In the genomic region with DNA sequence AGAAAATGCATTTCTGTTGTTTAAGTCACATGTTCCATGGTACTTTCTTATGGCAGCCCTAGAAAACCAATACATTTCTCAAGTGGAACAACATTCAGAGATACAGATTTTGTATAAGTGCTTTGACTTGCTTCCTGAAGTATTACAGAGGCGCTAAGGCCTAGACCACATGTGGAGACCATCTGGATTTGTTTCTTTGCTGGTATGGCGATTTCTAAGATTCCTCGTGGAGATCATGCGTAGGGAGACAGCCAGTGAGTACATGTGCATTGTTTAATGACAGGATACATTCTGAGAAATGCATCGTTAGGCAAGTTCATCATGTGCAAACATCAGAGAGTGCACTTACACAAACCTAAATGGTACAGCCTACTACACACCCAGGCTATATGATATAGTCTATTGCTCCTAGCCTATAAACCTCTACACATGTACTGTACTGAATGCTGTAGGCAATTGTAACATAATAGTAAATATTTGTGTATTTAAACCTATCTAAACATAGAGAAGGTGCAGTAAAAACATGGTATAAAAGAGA, we compare ENCODE assay signal across 21 cellular contexts. TPM values are rescaled to one million over a fixed set of nuclear protein-coding genes. Genes with fewer than 3 reads are reported as not detected.
DNase-seq lines count a peak whose midpoint lies in the region; ATAC-seq, FAIRE-seq and TF ChIP-seq lines count a peak whose summit lies in the region.
"Had no signal": no experiment of that assay in that cellular context is flagged by ENCODE, and none has a peak within 500 bp of the region (broad histone marks: within the 10 kb centered on the region; RNA-seq: fewer than 3 reads in every experiment).

No MANE protein-coding gene starts in this region.

- H3K9ac ChIP-seq in keratinocyte (ENCODE audit: control insufficient read depth, extremely low read depth, insufficient read depth, low read length), result no peak overlapping the region
- H3K9ac ChIP-seq: BLaER1, KMS-11 had no signal

- CTCF ChIA-PET in HEK293 (lab: Yijun Ruan, JAX), result interaction anchor here (2.4 kb wide), 1 partner anchor 16 kb away, joined by 11 read pairs; a partner anchor contains a TSS

- no peaks in the 10 kb centered on the region for H3K9me1 ChIP-seq in keratinocyte (ENCODE audit: control insufficient read depth, extremely low read depth, insufficient read depth, low read length)

- H3K27me3 Mint-ChIP-seq in activated T-helper 1 cell treated with anti-CD3 and anti-CD28 coated beads, Interleukin-12 subunit alpha, Interleukin-12 subunit beta, Interleukin-2, Interleukin-4 antibody, amounts not matched to agents 30 ng/mL and 10 ng/mL and 1 ng/mL, durations not matched to agents 14 hours and 24 hours and 36 hours (ENCODE audit: insufficient read depth), result no peaks in the 10 kb centered on the region

- POLR2A ChIA-PET in HEK293 (lab: Yijun Ruan, JAX), result no interaction called here

- peak; percentile 5 for FAIRE-seq in keratinocyte (lab: Jason Lieb, UNC)
- FAIRE-seq: A204.1 had no signal

- intact Hi-C loops in activated T-helper 1 cell treated with anti-CD3 and anti-CD28 coated beads, Interleukin-12 subunit alpha, Interleukin-12 subunit beta, Interleukin-2, Interleukin-4 antibody, amounts not matched to agents 30 ng/mL and 10 ng/mL and 1 ng/mL, durations not matched to agents 14 hours and 24 hours and 36 hours (cut with micrococcal nuclease), result loop anchor here (1.0 to 5.0 kb wide), 4 partner anchors 9 to 1477 kb away; a partner anchor contains a TSS

- no peak overlapping the region for H3K27ac ChIP-seq in HEK293 (ENCODE audit: extremely low read depth, low read depth, low read length)
- H3K27ac ChIP-seq in keratinocyte (ENCODE audit: control insufficient read depth, insufficient read depth, low read length), result no peak overlapping the region
- H3K27ac ChIP-seq in gastroesophageal sphincter, result no peak overlapping the region
- H3K27ac ChIP-seq: BLaER1, KMS-11, neutrophil had no signal

- H3K36me3 Mint-ChIP-seq in activated T-helper 1 cell treated with anti-CD3 and anti-CD28 coated beads, Interleukin-12 subunit alpha, Interleukin-12 subunit beta, Interleukin-2, Interleukin-4 antibody, amounts not matched to agents 30 ng/mL and 10 ng/mL and 1 ng/mL, durations not matched to agents 14 hours and 24 hours and 36 hours (ENCODE audit: low read depth), result no peaks in the 10 kb centered on the region

- no peaks in the 10 kb centered on the region for H4K20me1 ChIP-seq in keratinocyte (ENCODE audit: control insufficient read depth, extremely low read depth, insufficient read depth, low read length)
- H4K20me1 ChIP-seq: BLaER1 had no signal

- H3K4me3 ChIP-seq in HEK293 (ENCODE audit: low read depth, low read length) (no peak overlapping the region), keratinocyte (ENCODE audit: control insufficient read depth in 2 of 3, extremely low read depth in 1 of 3, insufficient read depth in 2 of 3, low read depth in 1 of 3, low read length in 3 of 3) (no peak overlapping the region), gastroesophageal sphincter (no peak overlapping the region)
- H3K4me3 ChIP-seq: BLaER1, heart left ventricle, Peyer's patch, spleen had no signal

- WGBS in gastroesophageal sphincter (ENCODE audit: low coverage in 1 of 2), 2 donors, result 87 to 94% methylated on average over 3 to 5 of the region's 5 CpGs

- H3K27me3 ChIP-seq in keratinocyte (ENCODE audit: control insufficient read depth, extremely low read depth, insufficient read depth, low read length) (no peaks in the 10 kb centered on the region), gastroesophageal sphincter (no peaks in the 10 kb centered on the region)
- H3K27me3 ChIP-seq: BLaER1, heart left ventricle, neutrophil, Peyer's patch, spleen had no signal

- TF ChIP-seq CTCF in HEK293 (tag by site-specific recombination; IDR thresholded peaks at IDR 0.05) (no peak), keratinocyte (optimal IDR thresholded peaks at IDR 0.05 in 1 of 3, IDR thresholded peaks at IDR 0.05 in 1 of 3, conservative IDR thresholded peaks at IDR 0.05 in 1 of 3; ENCODE audit: extremely low read depth in 1 of 3, insufficient read depth in 2 of 3, low read length in 3 of 3) (no peak), gastroesophageal sphincter (IDR thresholded peaks at IDR 0.05) (no peak)

- ATAC-seq in gastroesophageal sphincter, result no peak
- ATAC-seq in HG02610 (IDR thresholded peaks at IDR 0.05; ENCODE audit: unreplicated experiment), result no peak
- no peak for ATAC-seq in HG03432 (IDR thresholded peaks at IDR 0.05; ENCODE audit: unreplicated experiment)

- DNase-seq in DMS53 (lab: John Stamatoyannopoulos, UW), result peak; percentile 21
- DNase-seq in DMS53 treated with DMSO at 0.1 percent for 48 hours (lab: John Stamatoyannopoulos, UW; ENCODE audit: unreplicated experiment), result no peak
- no peak for DNase-seq in activated T-helper 1 cell treated with anti-CD3 and anti-CD28 coated beads, Interleukin-12 subunit alpha, Interleukin-12 subunit beta, Interleukin-2, Interleukin-4 antibody, amounts not matched to agents 30 ng/mL and 10 ng/mL and 1 ng/mL, durations not matched to agents 14 hours and 24 hours and 36 hours (ENCODE audit: low spot score)
- DNase-seq in keratinocyte (ENCODE audit: low read depth, low spot score), result no peak
- DNase-seq: activated CD4-positive, alpha-beta T cell treated with anti-CD3 and anti-CD28 coated beads for 4 hours; activated naive CD4-positive, alpha-beta T cell treated with Interleukin-2 at 50 U/mL for 16 hours; anterior cingulate cortex; DMS79 treated with DMSO at 0.1 percent for 48 hours; heart left ventricle; HFFc6; NCI-H1048; Peyer's patch; spleen had no signal

- 0 out of 2 replicates have a peak, but pooled peaks cover 3% of the 10 kb centered on the region for H3K4me1 ChIP-seq in HEK293 (ENCODE audit: control insufficient read depth, insufficient read depth, low read length)
- no peaks in the 10 kb centered on the region for H3K4me1 ChIP-seq in keratinocyte (ENCODE audit: control insufficient read depth, extremely low read depth, insufficient read depth, low read length)
- H3K4me1 ChIP-seq in gastroesophageal sphincter, result no peaks in the 10 kb centered on the region
- H3K4me1 ChIP-seq: BLaER1, heart left ventricle, Peyer's patch, spleen had no signal

- H3K9me3 Mint-ChIP-seq in activated T-helper 1 cell treated with anti-CD3 and anti-CD28 coated beads, Interleukin-12 subunit alpha, Interleukin-12 subunit beta, Interleukin-2, Interleukin-4 antibody, amounts not matched to agents 30 ng/mL and 10 ng/mL and 1 ng/mL, durations not matched to agents 14 hours and 24 hours and 36 hours, result no peaks in the 10 kb centered on the region
- H3K9me3 Mint-ChIP-seq: HFFc6 had no signal

- H3K4me3 Mint-ChIP-seq in activated T-helper 1 cell treated with anti-CD3 and anti-CD28 coated beads, Interleukin-12 subunit alpha, Interleukin-12 subunit beta, Interleukin-2, Interleukin-4 antibody, amounts not matched to agents 30 ng/mL and 10 ng/mL and 1 ng/mL, durations not matched to agents 14 hours and 24 hours and 36 hours, result no peak overlapping the region
- H3K4me3 Mint-ChIP-seq: HFFc6 had no signal

- no peak overlapping the region for H2AFZ ChIP-seq in keratinocyte (ENCODE audit: control insufficient read depth, low read length)

- TF ChIP-seq EP300 in gastroesophageal sphincter (IDR thresholded peaks at IDR 0.05), result no peak

- peak overlapping the region; percentile 74 for H3K27ac Mint-ChIP-seq in activated T-helper 1 cell treated with anti-CD3 and anti-CD28 coated beads, Interleukin-12 subunit alpha, Interleukin-12 subunit beta, Interleukin-2, Interleukin-4 antibody, amounts not matched to agents 30 ng/mL and 10 ng/mL and 1 ng/mL, durations not matched to agents 14 hours and 24 hours and 36 hours
- H3K27ac Mint-ChIP-seq: HFFc6 had no signal

- dilution Hi-C loops in keratinocyte (cut with MboI; ENCODE audit: extremely low pct_ligation_motif_present, low sequenced_read_pairs), result no loop called here

- H3K36me3 ChIP-seq in HEK293 (ENCODE audit: control insufficient read depth in 2 of 2, insufficient read depth in 1 of 2, low read length in 2 of 2) (no peaks in the 10 kb centered on the region), keratinocyte (ENCODE audit: control insufficient read depth in 2 of 2, extremely low read depth in 1 of 2, insufficient read depth in 2 of 2, low read length in 2 of 2) (no peaks in the 10 kb centered on the region), gastroesophageal sphincter (no peaks in the 10 kb centered on the region)
- H3K36me3 ChIP-seq: BLaER1, heart left ventricle, neutrophil, Peyer's patch, spleen had no signal

- no peak overlapping the region for H3K4me2 ChIP-seq in keratinocyte (ENCODE audit: control insufficient read depth, extremely low read depth, insufficient read depth, low read depth, low read length)
- H3K4me2 ChIP-seq: BLaER1, KMS-11 had no signal

- H3K9me3 ChIP-seq in HEK293 (ENCODE audit: control insufficient read depth, insufficient read depth, low read depth, low read length) (no peaks in the 10 kb centered on the region), keratinocyte (ENCODE audit: control insufficient read depth, low read depth, low read length) (no peaks in the 10 kb centered on the region), gastroesophageal sphincter (no peaks in the 10 kb centered on the region)
- H3K9me3 ChIP-seq: BLaER1, heart left ventricle, neutrophil, Peyer's patch, spleen had no signal

- no peak for TF ChIP-seq POLR2A in gastroesophageal sphincter (IDR thresholded peaks at IDR 0.05)

- peaks cover 36% of the 10 kb centered on the region for H3K4me1 Mint-ChIP-seq in activated T-helper 1 cell treated with anti-CD3 and anti-CD28 coated beads, Interleukin-12 subunit alpha, Interleukin-12 subunit beta, Interleukin-2, Interleukin-4 antibody, amounts not matched to agents 30 ng/mL and 10 ng/mL and 1 ng/mL, durations not matched to agents 14 hours and 24 hours and 36 hours (ENCODE audit: low read depth)

- no peaks in the 10 kb centered on the region for H3K79me2 ChIP-seq in keratinocyte (ENCODE audit: control insufficient read depth, insufficient read depth, low read length)

RNA-seq across cellular contexts. Expression of a gene that starts 16.5 kb away (rescaled TPM):
- total RNA-seq in activated T-helper 1 cell treated with anti-CD3 and anti-CD28 coated beads, Interleukin-12 subunit alpha, Interleukin-12 subunit beta, Interleukin-2, Interleukin-4 antibody, amounts not matched to agents 30 ng/mL and 10 ng/mL and 1 ng/mL, durations not matched to agents 14 hours and 24 hours and 36 hours, result 29.8 and 32.5 TPM in 2 replicates
- polyA plus RNA-seq in keratinocyte, result 8.4 to 11.7 TPM (median 10.8 TPM) in 3 replicates
- 8.2 TPM for polyA plus RNA-seq in keratinocyte (2011; ENCODE audit: low read depth)
- 4.1 and 13.0 TPM in 2 replicates for polyA plus RNA-seq in keratinocyte (2011; cell fraction: cytosol; rRNA removed)
- 14.0 and 15.1 TPM in 2 replicates for polyA plus RNA-seq in keratinocyte (2011; cell fraction: nucleus; rRNA removed)
- polyA plus RNA-seq in keratinocyte (2012; ENCODE audit: low replicate concordance), result 4.2 and 4.8 TPM in 2 replicates
- polyA minus RNA-seq in keratinocyte, result 10.7 to 41.6 TPM (median 35.3 TPM) in 3 replicates
- 11.1 TPM for polyA minus RNA-seq in keratinocyte (2011; cell fraction: cytosol; rRNA and poly(A)+ RNA removed)
- 13.7 and 29.1 TPM in 2 replicates for polyA minus RNA-seq in keratinocyte (2011; cell fraction: nucleus; rRNA and poly(A)+ RNA removed)
- 10 to 100 TPM; 17.2 to 26.8 (median 19.8) TPM for total RNA-seq in gastroesophageal sphincter
